1 cellular context compared by ENCODE assay signal in the genomic region with DNA sequence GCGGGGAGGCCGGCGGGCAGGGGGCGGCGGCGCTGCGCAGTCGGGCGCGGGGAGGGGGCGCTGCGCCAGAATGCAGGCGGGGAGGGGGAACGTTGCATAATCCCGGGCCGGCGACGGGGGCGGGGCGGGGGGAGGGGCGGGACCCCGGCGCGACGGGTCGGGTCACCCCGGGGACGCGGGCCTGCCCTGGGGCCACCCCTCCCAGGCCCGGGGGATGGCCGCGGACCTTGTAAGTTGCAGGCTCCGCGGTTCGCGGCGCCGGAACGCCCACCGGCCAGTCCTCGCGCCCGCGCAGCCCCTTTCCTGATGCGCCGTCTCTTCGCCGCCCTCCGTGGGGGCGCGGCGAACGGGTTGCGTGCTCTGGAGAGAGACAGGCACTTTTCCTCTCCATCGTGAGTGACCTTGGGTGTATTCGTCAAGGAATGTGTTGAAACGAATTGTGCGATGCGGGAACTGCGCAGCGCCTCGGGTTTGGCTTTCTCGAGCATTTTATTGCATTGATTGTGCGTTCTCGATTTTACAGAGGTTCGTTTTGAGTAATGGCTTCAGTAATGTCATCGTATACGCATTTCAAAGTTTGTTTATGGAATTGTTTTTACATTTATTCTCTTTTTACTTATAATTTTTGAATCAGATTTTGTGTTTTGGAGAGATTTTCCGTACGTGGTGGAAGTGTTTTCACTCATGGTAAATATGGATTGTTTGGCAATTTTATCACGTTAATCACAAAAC.
TF ChIP-seq lines count a peak whose summit lies in the region.

No MANE protein-coding gene starts in this region.

TF ChIP-seq in HepG2, 621 proteins besides CTCF, POLR2A, EP300 and RAD21 (continued from another document):
- TF ChIP-seq, protein P1, sequence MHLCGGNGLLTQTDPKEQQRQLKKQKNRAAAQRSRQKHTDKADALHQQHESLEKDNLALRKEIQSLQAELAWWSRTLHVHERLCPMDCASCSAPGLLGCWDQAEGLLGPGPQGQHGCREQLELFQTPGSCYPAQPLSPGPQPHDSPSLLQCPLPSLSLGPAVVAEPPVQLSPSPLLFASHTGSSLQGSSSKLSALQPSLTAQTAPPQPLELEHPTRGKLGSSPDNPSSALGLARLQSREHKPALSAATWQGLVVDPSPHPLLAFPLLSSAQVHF (CRISPR knock-in tag; IDR thresholded peaks at IDR 0.05): no peak
- TF ChIP-seq ZC3H4 (CRISPR knock-in tag; IDR thresholded peaks at IDR 0.05; ENCODE audit: borderline replicate concordance): no peak
- peak in 1 of 2 experiments; percentile 44; a peak in 2 of 4 replicates for TF ChIP-seq KLF16 (CRISPR knock-in tag; IDR thresholded peaks at IDR 0.05)
- no peak for TF ChIP-seq ZMYM4 (CRISPR knock-in tag; IDR thresholded peaks at IDR 0.05)
- TF ChIP-seq MBNL3 (CRISPR knock-in tag; conservative IDR thresholded peaks at IDR 0.05): no peak
- TF ChIP-seq ATRX (CRISPR knock-in tag; IDR thresholded peaks at IDR 0.05; ENCODE audit: borderline replicate concordance): no peak
- TF ChIP-seq, protein P2, sequence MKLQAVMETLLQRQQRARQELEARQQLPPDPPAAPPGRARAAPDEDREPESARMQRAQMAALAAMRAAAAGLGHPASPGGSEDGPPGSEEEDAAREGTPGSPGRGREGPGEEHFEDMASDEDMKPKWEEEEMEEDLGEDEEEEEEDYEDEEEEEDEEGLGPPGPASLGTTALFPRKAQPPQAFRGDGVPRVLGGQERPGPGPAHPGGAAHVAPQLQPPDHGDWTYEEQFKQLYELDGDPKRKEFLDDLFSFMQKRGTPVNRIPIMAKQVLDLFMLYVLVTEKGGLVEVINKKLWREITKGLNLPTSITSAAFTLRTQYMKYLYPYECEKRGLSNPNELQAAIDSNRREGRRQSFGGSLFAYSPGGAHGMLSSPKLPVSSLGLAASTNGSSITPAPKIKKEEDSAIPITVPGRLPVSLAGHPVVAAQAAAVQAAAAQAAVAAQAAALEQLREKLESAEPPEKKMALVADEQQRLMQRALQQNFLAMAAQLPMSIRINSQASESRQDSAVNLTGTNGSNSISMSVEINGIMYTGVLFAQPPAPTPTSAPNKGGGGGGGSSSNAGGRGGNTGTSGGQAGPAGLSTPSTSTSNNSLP (IDR thresholded peaks at IDR 0.05; ENCODE audit: low read depth, low read length): no peak
- TF ChIP-seq MED8 (CRISPR knock-in tag; IDR thresholded peaks at IDR 0.05; ENCODE audit: insufficient replicate concordance): no peak
